37 cellular contexts compared by ENCODE assay signal in the genomic region with DNA sequence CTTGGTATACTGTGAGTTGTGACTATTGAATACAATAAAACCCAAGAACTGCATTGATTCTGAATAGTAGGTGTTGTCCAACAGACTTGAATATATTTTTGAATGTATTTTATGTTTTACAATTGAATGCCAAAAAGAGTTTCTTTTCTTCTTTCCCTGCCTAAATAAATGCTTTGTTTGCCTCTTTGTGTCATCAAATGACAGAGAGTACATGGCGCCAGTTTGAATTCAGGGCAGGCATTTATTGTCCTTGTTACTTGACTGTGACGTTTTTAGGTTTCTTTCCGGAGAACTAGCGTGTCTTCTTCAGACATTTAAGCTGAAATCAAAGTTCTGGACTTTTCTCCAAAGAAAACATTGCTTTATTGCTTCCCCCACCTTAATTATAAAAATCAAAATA.
"Had no signal": no experiment of that assay in that cellular context is flagged by ENCODE, and none has a peak within 500 bp of the region (broad histone marks: within the 10 kb centered on the region; RNA-seq: fewer than 3 reads in every experiment).

No MANE protein-coding gene starts in this region.

- H3K27ac Mint-ChIP-seq: activated CD4-positive, alpha-beta T cell treated with anti-CD3 and anti-CD28 coated beads, Interleukin-2, amount 10 ng/mL, durations not matched to agents 7 days and 5 days; activated CD8-positive, alpha-beta T cell treated with anti-CD3 and anti-CD28 coated beads, Interleukin-2, amount 10 ng/mL, durations not matched to agents 7 days and 5 days; activated naive CD8-positive, alpha-beta T cell treated with anti-CD3 and anti-CD28 coated beads for 36 hours; activated T-cell treated with anti-CD3 and anti-CD28 coated beads, Interleukin-2, amount 50 U/mL, for 72 hours had no signal

- H3K27me3 ChIP-seq: breast epithelium had no signal

- H3K27me3 Mint-ChIP-seq: activated CD4-positive, alpha-beta T cell treated with anti-CD3 and anti-CD28 coated beads, Interleukin-2, amount 10 ng/mL, durations not matched to agents 7 days and 5 days; activated naive CD8-positive, alpha-beta T cell treated with anti-CD3 and anti-CD28 coated beads for 36 hours; activated T-helper 17 cell treated with anti-CD3 and anti-CD28 coated beads, Interleukin-2, amount 50 U/mL, for 72 hours had no signal

- ATAC-seq: activated CD8-positive, alpha-beta T cell treated with anti-CD3 and anti-CD28 coated beads, Interleukin-2, amount 10 ng/mL, durations not matched to agents 7 days and 5 days; activated T-cell treated with anti-CD3 and anti-CD28 coated beads, Interleukin-2, amount 50 U/mL, for 72 hours; activated T-helper 17 cell treated with anti-CD3 and anti-CD28 coated beads, Interleukin-2, amount 50 U/mL, for 72 hours; PC-3; Right ventricle myocardium inferior; SK-N-SH treated with all-trans-retinoic acid at 6 μM for 48 hours had no signal

- H3K9me3 Mint-ChIP-seq: activated CD4-positive, alpha-beta T cell treated with anti-CD3 and anti-CD28 coated beads, Interleukin-2, amount 10 ng/mL, durations not matched to agents 7 days and 5 days; activated naive CD8-positive, alpha-beta T cell treated with anti-CD3 and anti-CD28 coated beads for 36 hours; activated T-cell treated with anti-CD3 and anti-CD28 coated beads, Interleukin-2, amount 50 U/mL, for 72 hours; activated T-helper 17 cell treated with anti-CD3 and anti-CD28 coated beads, Interleukin-2, amount 50 U/mL, for 72 hours had no signal

- H3K4me3 Mint-ChIP-seq: activated CD4-positive, alpha-beta T cell treated with anti-CD3 and anti-CD28 coated beads, Interleukin-2, amount 10 ng/mL, durations not matched to agents 7 days and 5 days; activated CD8-positive, alpha-beta T cell treated with anti-CD3 and anti-CD28 coated beads, Interleukin-2, amount 10 ng/mL, durations not matched to agents 7 days and 5 days; activated naive CD8-positive, alpha-beta T cell treated with anti-CD3 and anti-CD28 coated beads for 36 hours; activated T-cell treated with anti-CD3 and anti-CD28 coated beads, Interleukin-2, amount 50 U/mL, for 72 hours; activated T-helper 17 cell treated with anti-CD3 and anti-CD28 coated beads, Interleukin-2, amount 50 U/mL, for 72 hours had no signal

- DNase-seq: activated CD4-positive, alpha-beta T cell treated with anti-CD3 and anti-CD28 coated beads for 1 hour; activated CD4-positive, alpha-beta T cell treated with anti-CD3 and anti-CD28 coated beads, Interleukin-2, amount 10 ng/mL, durations not matched to agents 7 days and 5 days; activated CD4-positive, alpha-beta T cell treated with anti-CD3 and anti-CD28 coated beads, Interleukin-2, amount 50 U/mL, for 48 hours; activated CD4-positive, CD25-positive, alpha-beta regulatory T cell; activated CD8-positive, alpha-beta T cell treated with anti-CD3 and anti-CD28 coated beads, Interleukin-2, amount 10 ng/mL, durations not matched to agents 7 days and 5 days; activated effector memory CD4-positive, alpha-beta T cell treated with anti-CD3 and anti-CD28 coated beads, Interleukin-2, amount 50 U/mL, for 16 hours; activated naive CD4-positive, alpha-beta T cell; activated naive CD4-positive, alpha-beta T cell treated with anti-CD3 and anti-CD28 coated beads, Interleukin-2, amount 50 U/mL, for 16 hours; activated naive CD8-positive, alpha-beta T cell treated with anti-CD3 and anti-CD28 coated beads for 36 hours; activated T-cell treated with anti-CD3 and anti-CD28 coated beads, Interleukin-2, amount 50 U/mL, for 72 hours; amniotic stem cell; aorta; KG1; MM.1S; MV-4-11; NCI-H1092; NCI-H1436 treated with DMSO at 0.1 percent for 48 hours; NCI-H1694 treated with DMSO at 0.1 percent for 48 hours; NCI-H2029; NCI-H2107; NCI-H2171; NCI-H446 treated with DMSO at 0.1 percent for 48 hours; NCI-H524; NCI-H69; NK-92 treated with Interleukin-12 subunit alpha and Interleukin-12 subunit beta, amount 100 ng/mL, for 24 hours; PC-3; SIG-M5; SW 1271; T-helper 1 cell; T-helper 2 cell; T-helper 9 cell; WERI-Rb-1 had no signal

- H3K36me3 ChIP-seq: breast epithelium, WERI-Rb-1 had no signal

- H3K4me3 ChIP-seq: breast epithelium had no signal

- H3K9me3 ChIP-seq: breast epithelium had no signal

- H3K27ac ChIP-seq: breast epithelium, RWPE1, WERI-Rb-1 had no signal

- H3K4me1 ChIP-seq: breast epithelium had no signal
